In genomic region chr14:104269511-104270241, GRCh38 we compare ENCODE assay signal across 8 cellular contexts.
A peak's percentile ranks its signal among the peaks of the same experiment; 100 is the strongest.
DNase-seq lines count a peak whose midpoint lies in the region; ATAC-seq, FAIRE-seq and TF ChIP-seq lines count a peak whose summit lies in the region.
"Not testable (repeated sequence)": the region's sequence is repeated elsewhere in the genome, so short reads cannot be mapped to it uniquely, and the experiment has no call there.

No MANE protein-coding gene starts in this region.

- not testable (repeated sequence) for TF ChIP-seq CTCF in chondrocyte (IDR thresholded peaks at IDR 0.05); kidney (IDR thresholded peaks at IDR 0.05; ENCODE audit: borderline replicate concordance, extremely low read depth, insufficient read depth); osteocyte (IDR thresholded peaks at IDR 0.05); spleen (IDR thresholded peaks at IDR 0.05 in 8 of 11, conservative IDR thresholded peaks at IDR 0.05 in 3 of 11)

- intact Hi-C loops in Right ventricle myocardium inferior (cut with DNase I); kidney (cut with DNase I); spleen (cut with DNase I; ENCODE audit: low total_unique reads): not testable (repeated sequence)

- H3K4me1 Mint-ChIP-seq in chondrocyte (ENCODE audit: low read depth); osteocyte (ENCODE audit: unreplicated experiment): not testable (repeated sequence)

- H3K27ac ChIP-seq in kidney (ENCODE audit: low read depth in 2 of 2, low read length in 2 of 2): not testable (repeated sequence)
- H3K27ac ChIP-seq in spleen: peak overlapping the region in 1 of 8 donors; percentile 67

- not testable (repeated sequence) for H3K4me3 Mint-ChIP-seq in chondrocyte (ENCODE audit: unreplicated experiment); osteocyte (ENCODE audit: unreplicated experiment)

- not testable (repeated sequence) for H3K27me3 Mint-ChIP-seq in chondrocyte (ENCODE audit: low read depth); osteocyte (ENCODE audit: unreplicated experiment)

- H3K27ac Mint-ChIP-seq in chondrocyte (ENCODE audit: unreplicated experiment); osteocyte (ENCODE audit: unreplicated experiment): not testable (repeated sequence)

- not testable (repeated sequence) for ATAC-seq in Right ventricle myocardium inferior

- H3K9ac ChIP-seq in kidney (ENCODE audit: low read length in 2 of 2): not testable (repeated sequence)

- H3K9me3 ChIP-seq in kidney (ENCODE audit: control insufficient read depth in 1 of 2, low read length in 2 of 2); spleen: not testable (repeated sequence)

- 88 to 93% (median 89%) methylated on average over 27 to 34 of the region's 34 CpGs for WGBS in spleen, 5 donors

- DNase-seq in H7: peak; percentile 37
- DNase-seq in activated T-cell treated with anti-CD3 and anti-CD28 coated beads, Interleukin-2, amount 50 U/mL, for 1 hour: peak; percentile 3
- peak; percentile 71 for DNase-seq in chondrocyte (ENCODE audit: low spot score)
- DNase-seq in Right ventricle myocardium inferior (ENCODE audit: missing footprints): peak; percentile 61
- DNase-seq in kidney: peak; percentile 41
- peak; percentile 80 for DNase-seq in osteocyte (ENCODE audit: extremely low spot score, unreplicated experiment)
- peak; percentile 64 for DNase-seq in spleen
- peak; percentile 31 for DNase-seq in ureter (ENCODE audit: low spot score)

- not testable (repeated sequence) for H3K4me1 ChIP-seq in kidney (ENCODE audit: control insufficient read depth in 1 of 2, insufficient read depth in 1 of 2, low read depth in 1 of 2, low read length in 2 of 2)
- H3K4me1 ChIP-seq in spleen: peaks cover 0 to 14% (median 8%) of the 10 kb centered on the region in 6 donors

- not testable (repeated sequence) for FAIRE-seq in kidney (lab: Jason Lieb, UNC)

- not testable (repeated sequence) for H3K36me3 Mint-ChIP-seq in chondrocyte (ENCODE audit: low read depth); osteocyte (ENCODE audit: unreplicated experiment)

- H3K36me3 ChIP-seq in H7 (replicated peaks; ENCODE audit: control insufficient read depth, insufficient read depth, low read length); kidney (ENCODE audit: control insufficient read depth in 1 of 2, insufficient read depth in 2 of 2, low read length in 2 of 2); spleen: not testable (repeated sequence)

- H3K27me3 ChIP-seq in H7 (ENCODE audit: control insufficient read depth, insufficient read depth, low read length); spleen (replicated peaks in 1 of 7): not testable (repeated sequence)

- TF ChIP-seq POLR2A in spleen (IDR thresholded peaks at IDR 0.05): not testable (repeated sequence)

- H3K9me3 Mint-ChIP-seq in chondrocyte (ENCODE audit: low read depth); osteocyte (ENCODE audit: unreplicated experiment): not testable (repeated sequence)

- H3K4me3 ChIP-seq in H7 (ENCODE audit: insufficient read depth, low read depth, low read length); kidney (ENCODE audit: low read length in 2 of 2); spleen: not testable (repeated sequence)

Comparison
In these comparisons a context has a peak if more than half of its experiments do, and no peak if none do; other contexts are left out.
1. DNase-seq: peak in every context shown above with its lines; median percentile 80 in osteocyte; 71 in chondrocyte; 64 in spleen; 61 in Right ventricle myocardium inferior; 41 in kidney; 37 in H7; 31 in ureter; 3 in activated T-cell treated with anti-CD3 and anti-CD28 coated beads, Interleukin-2, amount 50 U/mL, for 1 hour.